ENCODE assay signal across 8 cellular contexts in genomic region chr19:40348125-40348913, GRCh38. TPM values are rescaled to one million over a fixed set of nuclear protein-coding genes. Genes with fewer than 3 reads are reported as not detected.
DNase-seq lines count a peak whose midpoint lies in the region; ATAC-seq and TF ChIP-seq lines count a peak whose summit lies in the region.

TSS of gene C19orf47 (minus strand) at chr19:40348397. CDS start at chr19:40341857, 6,540 bp downstream.
A gene with protein sequence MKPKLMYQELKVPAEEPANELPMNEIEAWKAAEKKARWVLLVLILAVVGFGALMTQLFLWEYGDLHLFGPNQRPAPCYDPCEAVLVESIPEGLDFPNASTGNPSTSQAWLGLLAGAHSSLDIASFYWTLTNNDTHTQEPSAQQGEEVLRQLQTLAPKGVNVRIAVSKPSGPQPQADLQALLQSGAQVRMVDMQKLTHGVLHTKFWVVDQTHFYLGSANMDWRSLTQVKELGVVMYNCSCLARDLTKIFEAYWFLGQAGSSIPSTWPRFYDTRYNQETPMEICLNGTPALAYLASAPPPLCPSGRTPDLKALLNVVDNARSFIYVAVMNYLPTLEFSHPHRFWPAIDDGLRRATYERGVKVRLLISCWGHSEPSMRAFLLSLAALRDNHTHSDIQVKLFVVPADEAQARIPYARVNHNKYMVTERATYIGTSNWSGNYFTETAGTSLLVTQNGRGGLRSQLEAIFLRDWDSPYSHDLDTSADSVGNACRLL (plus strand): TSS chr19:40348695. CDS start chr19:40366484, 17,789 bp downstream.

- H3K27me3 ChIP-seq in heart right ventricle (no peaks in the 10 kb centered on the region), upper lobe of right lung (no peaks in the 10 kb centered on the region)

- peak within 1 kb of the TSS in 9 of 10 donors; percentile 72 to 88 (median 80) for H3K27ac ChIP-seq in heart right ventricle
- peak within 1 kb of the TSS; percentile 82 for H3K27ac ChIP-seq in upper lobe of right lung

- H3K36me3 ChIP-seq in heart right ventricle (peaks cover 0 to 2% (median 0%) of the 10 kb centered on the region in 9 donors), upper lobe of right lung (no peaks in the 10 kb centered on the region)

- peaks cover 4 to 45% (median 25%) of the 10 kb centered on the region in 9 donors for H3K4me1 ChIP-seq in heart right ventricle
- H3K4me1 ChIP-seq in upper lobe of right lung: peaks cover 12% of the 10 kb centered on the region

- H3K9me3 ChIP-seq in heart right ventricle: no peaks in the 10 kb centered on the region
- no peaks in the 10 kb centered on the region for H3K9me3 ChIP-seq in upper lobe of right lung

- intact Hi-C loops in T-helper 1 cell treated with Interleukin-12 subunit alpha and Interleukin-12 subunit beta and Interleukin-4 antibody, amounts not matched to agents 30 ng/mL and 1 ng/mL, for 36 hours (cut with micrococcal nuclease): loop anchor here (1.0 to 10.0 kb wide), 14 partner anchors 55 to 1976 kb away; partner anchors contain the start of genes AKT2, B9D2, BLVRB and EGLN2
- intact Hi-C loops in heart right ventricle (cut with DNase I): loop anchor here in 5 of 10 donors (2.0 to 10.0 kb wide), 4 partner anchors 74 to 96 kb away; partner anchors contain the start of genes SERTAD1 (in 2 of the 5) and SERTAD3 (in 2 of the 5)
- intact Hi-C loops in posterior vena cava (cut with DNase I): loop anchor here in 1 of 2 donors (10.0 kb wide), 1 partner anchor 96 kb away; the partner anchor contains the start of gene SERTAD3
- intact Hi-C loops in upper lobe of right lung (cut with DNase I): no loop called here

- H3K4me3 ChIP-seq in heart right ventricle (peak within 1 kb of the TSS; percentile 59 to 91 (median 76)), upper lobe of right lung (peak within 1 kb of the TSS; percentile 89)

- ATAC-seq in HG02870 (IDR thresholded peaks at IDR 0.05; ENCODE audit: unreplicated experiment) (peak; percentile 88), heart right ventricle (peak; percentile 97 to 99 (median 98)), upper lobe of right lung (peak; percentile 98)

- TF ChIP-seq CTCF in GM13976 (IDR thresholded peaks at IDR 0.05; ENCODE audit: borderline replicate concordance, control extremely low read depth, extremely low read depth, insufficient read depth, missing control alignments) (peak; percentile 6), heart right ventricle (IDR thresholded peaks at IDR 0.05) (no peak), upper lobe of right lung (IDR thresholded peaks at IDR 0.05) (no peak)

- 1% methylated on average over 64 to 77 of the region's 77 CpGs for WGBS in heart right ventricle, 2 donors

- peak; percentile 100 for DNase-seq in GM13976 (ENCODE audit: low spot score)
- DNase-seq in NCI-H146 treated with DMSO at 0.1 percent for 48 hours (lab: John Stamatoyannopoulos, UW; ENCODE audit: unreplicated experiment): peak; percentile 98
- DNase-seq in amniotic epithelial cell (ENCODE audit: low read depth): peak; percentile 98
- DNase-seq in heart right ventricle: peak; percentile 99
- peak; percentile 100 for DNase-seq in posterior vena cava (ENCODE audit: low spot score)
- peak; percentile 100 for DNase-seq in upper lobe of right lung

- in situ Hi-C loops in GM13976 (cut with MboI; ENCODE audit: low sequenced_read_pairs, unreplicated experiment): no loop called here

RNA-seq across cellular contexts. Expression of gene C19orf47, which starts in this region (rescaled TPM):
- total RNA-seq in T-helper 1 cell treated with Interleukin-12 subunit alpha and Interleukin-12 subunit beta and Interleukin-4 antibody, amounts not matched to agents 30 ng/mL and 1 ng/mL, for 36 hours: 19.1 and 21.8 TPM in 2 replicates
- total RNA-seq in heart right ventricle (100 to 1,000 TPM; 138 to 227 (median 145) TPM), posterior vena cava (10 to 100 TPM; 13.2 to 16.9 TPM), upper lobe of right lung (16.1 TPM)
- 100 to 1,000 TPM; 234 to 347 TPM for polyA plus RNA-seq in heart right ventricle

RNA-seq across cellular contexts. Expression of the second gene that starts in this region (rescaled TPM):
- total RNA-seq in T-helper 1 cell treated with Interleukin-12 subunit alpha and Interleukin-12 subunit beta and Interleukin-4 antibody, amounts not matched to agents 30 ng/mL and 1 ng/mL, for 36 hours: 67.0 and 70.6 TPM in 2 replicates
- total RNA-seq in heart right ventricle (100 to 1,000 TPM; 136 to 238 (median 181) TPM), posterior vena cava (100 to 1,000 TPM; 153 to 281 TPM), upper lobe of right lung (432 TPM)
- 100 to 1,000 TPM; 116 to 148 TPM for polyA plus RNA-seq in heart right ventricle

Comparison
In these comparisons a context has a peak if more than half of its experiments do, and no peak if none do; other contexts are left out.
1. Peak in every context shown above with its lines: DNase-seq, ATAC-seq, H3K4me3 ChIP-seq and H3K27ac ChIP-seq.